In genomic region chr5:102411-103043, GRCh38 we compare ENCODE assay signal across 29 cellular contexts. TPM values are rescaled to one million over a fixed set of nuclear protein-coding genes. Genes with fewer than 3 reads are reported as not detected.
DNase-seq lines count a peak whose midpoint lies in the region; ATAC-seq and TF ChIP-seq lines count a peak whose summit lies in the region.
"Had no signal": no experiment of that assay in that cellular context is flagged by ENCODE, and none has a peak within 500 bp of the region (broad histone marks: within the 10 kb centered on the region; RNA-seq: fewer than 3 reads in every experiment).

No MANE protein-coding gene starts in this region.

- DNase-seq in cardiac septum (ENCODE audit: low spot score), result peak; percentile 60
- DNase-seq in left ventricle myocardium inferior, result no peak
- peak; percentile 63 for DNase-seq in NB4 (ENCODE audit: low read depth)
- DNase-seq in esophagus muscularis mucosa (ENCODE audit: extremely low spot score), result peak; percentile 89
- DNase-seq in HEK293T (ENCODE audit: extremely low spot score), result no peak
- DNase-seq in activated CD4-positive, alpha-beta memory T cell treated with anti-CD3 and anti-CD28 coated beads for 36 hours, result no peak
- DNase-seq: activated CD8-positive, alpha-beta memory T cell treated with anti-CD3 and anti-CD28 coated beads, Interleukin-2, amount 10 ng/mL, durations not matched to agents 7 days and 5 days; CD4-positive, CD25-positive, alpha-beta regulatory T cell; cerebellar nuclear complex; effector CD8-positive, alpha-beta T cell; erythroblast; HCEC 1CT; KBM-7; kidney; mammary epithelial cell; NCI-H1092 treated with DMSO at 0.1 percent for 48 hours; NCI-H2081 treated with DMSO at 0.1 percent for 48 hours; OCI-M1; SIG-M5; stimulated activated CD4-positive, alpha-beta T cell treated with anti-CD3 and anti-CD28 coated beads, Interleukin-2, amount 100 ng/mL, for 24 hours had no signal

- no peaks in the 10 kb centered on the region for H3K4me1 ChIP-seq in left ventricle myocardium inferior
- H3K4me1 ChIP-seq in esophagus muscularis mucosa, result no peaks in the 10 kb centered on the region
- H3K4me1 ChIP-seq: gastroesophageal sphincter, suprapubic skin had no signal

- no peaks in the 10 kb centered on the region for H3K36me3 Mint-ChIP-seq in activated CD4-positive, alpha-beta memory T cell treated with anti-CD3 and anti-CD28 coated beads for 36 hours
- H3K36me3 Mint-ChIP-seq: activated CD8-positive, alpha-beta memory T cell treated with anti-CD3 and anti-CD28 coated beads, Interleukin-2, amount 10 ng/mL, durations not matched to agents 7 days and 5 days; activated naive CD4-positive, alpha-beta T cell treated with anti-CD3 and anti-CD28 coated beads, Interleukin-2, amount 50 U/mL, for 72 hours; CD4-positive, CD25-positive, alpha-beta regulatory T cell; stimulated activated memory B cell treated with anti-CD40 and anti-IgM and Interleukin-4, amounts not matched to agents 10 μg/mL and 1 μg/mL and 100 μg/mL, for 72 hours had no signal

- POLR2A ChIA-PET in HEK293T (lab: Yijun Ruan, JAX), result interaction anchor here (2.5 kb wide), 1 partner anchor 11 kb away, joined by 12 read pairs; the partner anchor contains the start of gene PLEKHG4B
- POLR2A ChIA-PET in activated CD4-positive, alpha-beta memory T cell treated with anti-CD3 and anti-CD28 coated beads for 36 hours (lab: Charles Lee), result no interaction called here

- H3K27me3 ChIP-seq in left ventricle myocardium inferior (ENCODE audit: low read depth), result peaks cover 78% of the 10 kb centered on the region
- H3K27me3 ChIP-seq in esophagus muscularis mucosa, result peaks cover 0 to 62% (median 1%) of the 10 kb centered on the region in 4 donors

- intact Hi-C loops in cardiac septum (cut with DNase I), result no loop called here
- intact Hi-C loops in left ventricle myocardium inferior (cut with micrococcal nuclease), result no loop called here
- intact Hi-C loops in esophagus muscularis mucosa (cut with DNase I), result no loop called here
- intact Hi-C loops in activated CD4-positive, alpha-beta memory T cell treated with anti-CD3 and anti-CD28 coated beads for 36 hours (cut with micrococcal nuclease), result no loop called here

- no peaks in the 10 kb centered on the region for H3K9me3 ChIP-seq in left ventricle myocardium inferior (replicated peaks)
- H3K9me3 ChIP-seq in esophagus muscularis mucosa, result no peaks in the 10 kb centered on the region
- H3K9me3 ChIP-seq: gastroesophageal sphincter, suprapubic skin had no signal

- no peaks in the 10 kb centered on the region for H3K9me3 Mint-ChIP-seq in activated CD4-positive, alpha-beta memory T cell treated with anti-CD3 and anti-CD28 coated beads for 36 hours
- H3K9me3 Mint-ChIP-seq: activated naive CD4-positive, alpha-beta T cell treated with anti-CD3 and anti-CD28 coated beads, Interleukin-2, amount 50 U/mL, for 72 hours; activated T-helper 17 cell treated with anti-CD3 and anti-CD28 coated beads, Interleukin-2, amount 50 U/mL, for 72 hours; stimulated activated memory B cell treated with anti-CD40 and anti-IgM and Interleukin-4, amounts not matched to agents 10 μg/mL and 1 μg/mL and 100 μg/mL, for 72 hours had no signal

- CTCF ChIA-PET in HEK293T (lab: Yijun Ruan, JAX), result no interaction called here
- CTCF ChIA-PET in activated CD4-positive, alpha-beta memory T cell treated with anti-CD3 and anti-CD28 coated beads for 36 hours (lab: Charles Lee), result no interaction called here

- no peak for TF ChIP-seq POLR2A in NB4 (IDR thresholded peaks at IDR 0.05; ENCODE audit: extremely low read depth, insufficient read length)
- TF ChIP-seq POLR2A in esophagus muscularis mucosa (IDR thresholded peaks at IDR 0.05; ENCODE audit: low read depth), result no peak

- H3K27ac Mint-ChIP-seq in activated CD4-positive, alpha-beta memory T cell treated with anti-CD3 and anti-CD28 coated beads for 36 hours, result no peak overlapping the region
- H3K27ac Mint-ChIP-seq: activated CD8-positive, alpha-beta memory T cell treated with anti-CD3 and anti-CD28 coated beads, Interleukin-2, amount 10 ng/mL, durations not matched to agents 7 days and 5 days; activated naive CD4-positive, alpha-beta T cell treated with anti-CD3 and anti-CD28 coated beads, Interleukin-2, amount 50 U/mL, for 72 hours; activated T-helper 17 cell treated with anti-CD3 and anti-CD28 coated beads, Interleukin-2, amount 50 U/mL, for 72 hours; stimulated activated memory B cell treated with anti-CD40 and anti-IgM and Interleukin-4, amounts not matched to agents 10 μg/mL and 1 μg/mL and 100 μg/mL, for 72 hours had no signal

- peaks cover 19% of the 10 kb centered on the region for H3K27me3 Mint-ChIP-seq in activated CD4-positive, alpha-beta memory T cell treated with anti-CD3 and anti-CD28 coated beads for 36 hours

- H3K4me3 ChIP-seq in left ventricle myocardium inferior (no peak overlapping the region), NB4 (ENCODE audit: low read depth, low read length) (no peak overlapping the region), esophagus muscularis mucosa (no peak overlapping the region)
- H3K4me3 ChIP-seq: gastroesophageal sphincter, suprapubic skin had no signal

- 58% methylated on average over 8 of the region's 15 CpGs for WGBS in esophagus muscularis mucosa

- H3K36me3 ChIP-seq in left ventricle myocardium inferior (no peaks in the 10 kb centered on the region), esophagus muscularis mucosa (no peaks in the 10 kb centered on the region)
- H3K36me3 ChIP-seq: gastroesophageal sphincter, suprapubic skin had no signal

- no peak overlapping the region for H3K27ac ChIP-seq in left ventricle myocardium inferior (replicated peaks)
- H3K27ac ChIP-seq in esophagus muscularis mucosa (replicated peaks in 1 of 4), result no peak overlapping the region
- H3K27ac ChIP-seq: gastroesophageal sphincter, suprapubic skin had no signal

- no peaks in the 10 kb centered on the region for H3K4me1 Mint-ChIP-seq in activated CD4-positive, alpha-beta memory T cell treated with anti-CD3 and anti-CD28 coated beads for 36 hours (ENCODE audit: low read depth)
- H3K4me1 Mint-ChIP-seq: activated CD8-positive, alpha-beta memory T cell treated with anti-CD3 and anti-CD28 coated beads, Interleukin-2, amount 10 ng/mL, durations not matched to agents 7 days and 5 days; activated T-helper 17 cell treated with anti-CD3 and anti-CD28 coated beads, Interleukin-2, amount 50 U/mL, for 72 hours; CD4-positive, CD25-positive, alpha-beta regulatory T cell; stimulated activated memory B cell treated with anti-CD40 and anti-IgM and Interleukin-4, amounts not matched to agents 10 μg/mL and 1 μg/mL and 100 μg/mL, for 72 hours had no signal

- ATAC-seq in GM18867 (IDR thresholded peaks at IDR 0.05; ENCODE audit: unreplicated experiment) (no peak), GM21528 (IDR thresholded peaks at IDR 0.05; ENCODE audit: low FRiP score, unreplicated experiment) (no peak)
- ATAC-seq: activated CD8-positive, alpha-beta memory T cell treated with anti-CD3 and anti-CD28 coated beads, Interleukin-2, amount 10 ng/mL, durations not matched to agents 7 days and 5 days; activated naive CD4-positive, alpha-beta T cell treated with anti-CD3 and anti-CD28 coated beads, Interleukin-2, amount 50 U/mL, for 72 hours; activated T-helper 17 cell treated with anti-CD3 and anti-CD28 coated beads, Interleukin-2, amount 50 U/mL, for 72 hours; gastroesophageal sphincter; stimulated activated memory B cell treated with anti-CD40 and anti-IgM and Interleukin-4, amounts not matched to agents 10 μg/mL and 1 μg/mL and 100 μg/mL, for 72 hours had no signal

- H3K4me3 Mint-ChIP-seq in activated CD4-positive, alpha-beta memory T cell treated with anti-CD3 and anti-CD28 coated beads for 36 hours, result no peak overlapping the region
- H3K4me3 Mint-ChIP-seq: activated CD8-positive, alpha-beta memory T cell treated with anti-CD3 and anti-CD28 coated beads, Interleukin-2, amount 10 ng/mL, durations not matched to agents 7 days and 5 days; activated T-helper 17 cell treated with anti-CD3 and anti-CD28 coated beads, Interleukin-2, amount 50 U/mL, for 72 hours; CD4-positive, CD25-positive, alpha-beta regulatory T cell; stimulated activated memory B cell treated with anti-CD40 and anti-IgM and Interleukin-4, amounts not matched to agents 10 μg/mL and 1 μg/mL and 100 μg/mL, for 72 hours had no signal

- no peak for TF ChIP-seq EP300 in esophagus muscularis mucosa (IDR thresholded peaks at IDR 0.05)

- no peak for TF ChIP-seq CTCF in left ventricle myocardium inferior (IDR thresholded peaks at IDR 0.05; ENCODE audit: borderline replicate concordance)
- TF ChIP-seq CTCF in NB4 (IDR thresholded peaks at IDR 0.05; ENCODE audit: low read depth, low read length), result no peak
- no peak for TF ChIP-seq CTCF in esophagus muscularis mucosa (IDR thresholded peaks at IDR 0.05)

TF ChIP-seq in HEK293T, 16 proteins besides CTCF, POLR2A, EP300 and RAD21:
- TF ChIP-seq ARNT (IDR thresholded peaks at IDR 0.05), result no peak
- TF ChIP-seq CTBP1 (IDR thresholded peaks at IDR 0.05; ENCODE audit: borderline replicate concordance), result no peak
- no peak for TF ChIP-seq BHLHE40 (IDR thresholded peaks at IDR 0.05; ENCODE audit: borderline replicate concordance)
- no peak for TF ChIP-seq ELF4 (IDR thresholded peaks at IDR 0.05)
- no peak for TF ChIP-seq FOXK2 (IDR thresholded peaks at IDR 0.05)
- no peak for TF ChIP-seq SP1 (IDR thresholded peaks at IDR 0.05)
- TF ChIP-seq LEF1 (IDR thresholded peaks at IDR 0.05; ENCODE audit: borderline replicate concordance), result no peak
- no peak for TF ChIP-seq L3MBTL2 (conservative IDR thresholded peaks at IDR 0.05)
- TF ChIP-seq NFRKB (IDR thresholded peaks at IDR 0.05), result no peak
- TF ChIP-seq PKNOX1 (IDR thresholded peaks at IDR 0.05), result no peak
- no peak for TF ChIP-seq TARDBP (IDR thresholded peaks at IDR 0.05)
- TF ChIP-seq FOXA1 (IDR thresholded peaks at IDR 0.05), result no peak
- TF ChIP-seq HDGF (IDR thresholded peaks at IDR 0.05; ENCODE audit: borderline replicate concordance), result no peak
- no peak for TF ChIP-seq ZNF384 (IDR thresholded peaks at IDR 0.05)

RNA-seq across cellular contexts. Expression of gene PLEKHG4B, which starts 10.6 kb away (rescaled TPM):
- total RNA-seq in cardiac septum (0.03 TPM), left ventricle myocardium inferior (not detected), esophagus muscularis mucosa (under 1 TPM in 2 of 4 donors, not detected in 2; under 0.01 to 0.46 TPM)
- total RNA-seq in activated CD4-positive, alpha-beta memory T cell treated with anti-CD3 and anti-CD28 coated beads for 36 hours, result not detected
- total RNA-seq: activated CD8-positive, alpha-beta memory T cell treated with anti-CD3 and anti-CD28 coated beads, Interleukin-2, amount 10 ng/mL, durations not matched to agents 7 days and 5 days; CD4-positive, CD25-positive, alpha-beta regulatory T cell; HT-29; pulmonary artery endothelial cell had no signal

Comparison
In these comparisons a context has a peak if more than half of its experiments do, and no peak if none do; other contexts are left out.
1. DNase-seq: peak in cardiac septum (single experiment), NB4 (single experiment) and esophagus muscularis mucosa (single experiment); none in left ventricle myocardium inferior (single experiment), HEK293T (single experiment) and activated CD4-positive, alpha-beta memory T cell treated with anti-CD3 and anti-CD28 coated beads for 36 hours (single experiment).